ENCODE assay signal across 18 cellular contexts in genomic region chr16:17238285-17239028, GRCh38.
DNase-seq lines count a peak whose midpoint lies in the region; TF ChIP-seq lines count a peak whose summit lies in the region.
"Had no signal": no experiment of that assay in that cellular context is flagged by ENCODE, and none has a peak within 500 bp of the region (broad histone marks: within the 10 kb centered on the region; RNA-seq: fewer than 3 reads in every experiment).

No MANE protein-coding gene starts in this region.

- no peaks in the 10 kb centered on the region; the same call in 1 of the 2 replicates for H4K20me1 ChIP-seq in KMS-11 (ENCODE audit: insufficient read depth)

- peaks cover 29% of the 10 kb centered on the region for H3K4me1 Mint-ChIP-seq in activated T-helper 1 cell treated with anti-CD3 and anti-CD28 coated beads, Interleukin-12 subunit alpha, Interleukin-12 subunit beta, Interleukin-2, Interleukin-4 antibody, amounts not matched to agents 30 ng/mL and 10 ng/mL and 1 ng/mL, durations not matched to agents 14 hours and 24 hours and 36 hours (ENCODE audit: low read depth)

- peak overlapping the region; percentile 9; the same call in 1 of the 2 replicates for H3K27ac ChIP-seq in KMS-11
- H3K27ac ChIP-seq in ascending aorta, result no peak overlapping the region
- no peak overlapping the region for H3K27ac ChIP-seq in substantia nigra (ENCODE audit: low read depth, low read length, poor library complexity, severe bottlenecking)
- H3K27ac ChIP-seq: gastrocnemius medialis, pancreas, upper lobe of left lung had no signal

- peak overlapping the region; percentile 29 for H3K4me2 ChIP-seq in KMS-11

- no peaks in the 10 kb centered on the region for H3K79me2 ChIP-seq in KMS-11 (ENCODE audit: insufficient read depth, low read depth)

- H3K27ac Mint-ChIP-seq in activated T-helper 1 cell treated with anti-CD3 and anti-CD28 coated beads, Interleukin-12 subunit alpha, Interleukin-12 subunit beta, Interleukin-2, Interleukin-4 antibody, amounts not matched to agents 30 ng/mL and 10 ng/mL and 1 ng/mL, durations not matched to agents 14 hours and 24 hours and 36 hours, result peak overlapping the region; percentile 69

- intact Hi-C loops in activated T-helper 1 cell treated with anti-CD3 and anti-CD28 coated beads, Interleukin-12 subunit alpha, Interleukin-12 subunit beta, Interleukin-2, Interleukin-4 antibody, amounts not matched to agents 30 ng/mL and 10 ng/mL and 1 ng/mL, durations not matched to agents 14 hours and 24 hours and 36 hours (cut with micrococcal nuclease), result loop anchor here (1.0 to 10.0 kb wide), 8 partner anchors 23 to 374 kb away; partner anchors contain the start of gene XYLT1
- intact Hi-C loops in ascending aorta (cut with DNase I), result no loop called here

- H3K4me3 Mint-ChIP-seq in activated T-helper 1 cell treated with anti-CD3 and anti-CD28 coated beads, Interleukin-12 subunit alpha, Interleukin-12 subunit beta, Interleukin-2, Interleukin-4 antibody, amounts not matched to agents 30 ng/mL and 10 ng/mL and 1 ng/mL, durations not matched to agents 14 hours and 24 hours and 36 hours, result no peak overlapping the region
- H3K4me3 Mint-ChIP-seq: activated T-cell treated with anti-CD3 and anti-CD28 coated beads, Interleukin-2, amount 50 U/mL, for 4 hours; brain had no signal

- no peak overlapping the region for H3K9ac ChIP-seq in KMS-11

- peaks cover 10% of the 10 kb centered on the region for H3K9me3 Mint-ChIP-seq in activated T-helper 1 cell treated with anti-CD3 and anti-CD28 coated beads, Interleukin-12 subunit alpha, Interleukin-12 subunit beta, Interleukin-2, Interleukin-4 antibody, amounts not matched to agents 30 ng/mL and 10 ng/mL and 1 ng/mL, durations not matched to agents 14 hours and 24 hours and 36 hours
- H3K9me3 Mint-ChIP-seq: activated T-cell treated with anti-CD3 and anti-CD28 coated beads, Interleukin-2, amount 50 U/mL, for 4 hours had no signal

- H3K4me1 ChIP-seq in KMS-11 (ENCODE audit: low read depth, poor library complexity, severe bottlenecking) (peaks cover 26% of the 10 kb centered on the region), ascending aorta (peaks cover 0 to 6% of the 10 kb centered on the region in 2 donors)
- H3K4me1 ChIP-seq: gastrocnemius medialis, pancreas had no signal

- DNase-seq in activated T-cell treated with anti-CD3 and anti-CD28 coated beads for 48 hours (ENCODE audit: low read depth) (peak; percentile 18), NCI-H1694 treated with DMSO at 0.1 percent for 48 hours (lab: John Stamatoyannopoulos, UW) (no peak), ascending aorta (ENCODE audit: low spot score in 2 of 2) (no peak), substantia nigra (lab: John Stamatoyannopoulos, UW) (no peak)
- DNase-seq in activated T-cell treated with anti-CD3 and anti-CD28 coated beads, Interleukin-2, amount 50 U/mL, for 1 hour, result no peak
- DNase-seq in activated T-helper 1 cell treated with anti-CD3 and anti-CD28 coated beads, Interleukin-12 subunit alpha, Interleukin-12 subunit beta, Interleukin-2, Interleukin-4 antibody, amounts not matched to agents 30 ng/mL and 10 ng/mL and 1 ng/mL, durations not matched to agents 14 hours and 24 hours and 36 hours (ENCODE audit: low spot score), result no peak
- peak; percentile 45 for DNase-seq in stimulated activated CD8-positive, alpha-beta memory T cell treated with anti-CD3 and anti-CD28 coated beads, Interleukin-4, amount 100 ng/mL, for 48 hours
- DNase-seq: activated T-cell treated with anti-CD3 and anti-CD28 coated beads, Interleukin-2, amount 50 U/mL, for 4 hours; DMS79; effector CD4-positive, alpha-beta T cell; gastrocnemius medialis; NCI-H1436; NCI-H69; pancreas; SHP77; upper lobe of left lung had no signal

- H3K36me3 Mint-ChIP-seq in activated T-helper 1 cell treated with anti-CD3 and anti-CD28 coated beads, Interleukin-12 subunit alpha, Interleukin-12 subunit beta, Interleukin-2, Interleukin-4 antibody, amounts not matched to agents 30 ng/mL and 10 ng/mL and 1 ng/mL, durations not matched to agents 14 hours and 24 hours and 36 hours (ENCODE audit: low read depth), result peaks cover 35% of the 10 kb centered on the region

- H3K27me3 ChIP-seq in KMS-11 (ENCODE audit: insufficient read depth, low read depth) (no peaks in the 10 kb centered on the region), ascending aorta (no peaks in the 10 kb centered on the region)
- H3K27me3 ChIP-seq: gastrocnemius medialis, pancreas, upper lobe of left lung had no signal

- TF ChIP-seq CTCF in KMS-11 (conservative IDR thresholded peaks at IDR 0.05; ENCODE audit: low read depth, low read length), result no peak
- no peak for TF ChIP-seq CTCF in ascending aorta (IDR thresholded peaks at IDR 0.05)

- no peaks in the 10 kb centered on the region for H3K36me3 ChIP-seq in KMS-11 (ENCODE audit: insufficient read depth)
- no peaks in the 10 kb centered on the region for H3K36me3 ChIP-seq in ascending aorta
- H3K36me3 ChIP-seq: gastrocnemius medialis, pancreas, upper lobe of left lung had no signal

- H3K9me3 ChIP-seq in ascending aorta, result no peaks in the 10 kb centered on the region
- H3K9me3 ChIP-seq: gastrocnemius medialis, pancreas, upper lobe of left lung had no signal

- no peak overlapping the region for H2AFZ ChIP-seq in KMS-11 (ENCODE audit: low read depth)

- H3K27me3 Mint-ChIP-seq in activated T-helper 1 cell treated with anti-CD3 and anti-CD28 coated beads, Interleukin-12 subunit alpha, Interleukin-12 subunit beta, Interleukin-2, Interleukin-4 antibody, amounts not matched to agents 30 ng/mL and 10 ng/mL and 1 ng/mL, durations not matched to agents 14 hours and 24 hours and 36 hours (ENCODE audit: insufficient read depth), result no peaks in the 10 kb centered on the region
- H3K27me3 Mint-ChIP-seq: brain had no signal

- H3K4me3 ChIP-seq in KMS-11 (IDR thresholded peaks at IDR 0.05; ENCODE audit: insufficient read depth, low read depth, low read length) (no peak overlapping the region), ascending aorta (no peak overlapping the region)
- H3K4me3 ChIP-seq: gastrocnemius medialis, pancreas, upper lobe of left lung had no signal

Comparison
In these comparisons a context has a peak if more than half of its experiments do, and no peak if none do; other contexts are left out.
1. DNase-seq: peak in activated T-cell treated with anti-CD3 and anti-CD28 coated beads for 48 hours (single experiment) and stimulated activated CD8-positive, alpha-beta memory T cell treated with anti-CD3 and anti-CD28 coated beads, Interleukin-4, amount 100 ng/mL, for 48 hours (single experiment); none in activated T-cell treated with anti-CD3 and anti-CD28 coated beads, Interleukin-2, amount 50 U/mL, for 1 hour (single experiment), activated T-helper 1 cell treated with anti-CD3 and anti-CD28 coated beads, Interleukin-12 subunit alpha, Interleukin-12 subunit beta, Interleukin-2, Interleukin-4 antibody, amounts not matched to agents 30 ng/mL and 10 ng/mL and 1 ng/mL, durations not matched to agents 14 hours and 24 hours and 36 hours (single experiment), NCI-H1694 treated with DMSO at 0.1 percent for 48 hours (single experiment), ascending aorta (0 of 2) and substantia nigra (0 of 49).